In genomic region chr2:131532723-131533608, GRCh38 we compare ENCODE assay signal across 16 cellular contexts. TPM values are rescaled to one million over a fixed set of nuclear protein-coding genes. Genes with fewer than 3 reads are reported as not detected.
"Had no signal": no experiment of that assay in that cellular context is flagged by ENCODE, and none has a peak within 500 bp of the region (broad histone marks: within the 10 kb centered on the region; RNA-seq: fewer than 3 reads in every experiment).

No MANE protein-coding gene starts in this region.

RNA-seq across cellular contexts. Expression of gene TUBA3D, which starts 57.0 kb away (rescaled TPM):
- total RNA-seq: activated CD4-positive, alpha-beta T cell treated with anti-CD3 and anti-CD28 coated beads for 36 hours; activated CD8-positive, alpha-beta memory T cell treated with anti-CD3 and anti-CD28 coated beads for 36 hours; activated T-cell treated with anti-CD3 and anti-CD28 coated beads, Interleukin-2, amount 50 U/mL, for 4 hours; activated T-helper 2 cell treated with anti-CD3 and anti-CD28 coated beads, Interferon-gamma antibody, Interleukin-2, Interleukin-4, amounts not matched to agents 10 μg/mL and 5 μg/mL and 100 μg/mL, durations not matched to agents 14 hours and 24 hours and 36 hours; adrenal gland; ascending aorta; epithelial cell of proximal tubule; fibroblast of lung; kidney; lung microvascular endothelial cell; mesothelial cell of epicardium; naive thymus-derived CD8-positive, alpha-beta T cell; omental fat pad; posterior vena cava; renal cortical epithelial cell; thoracic aorta had no signal
